In genomic region chr1:9413143-9413876, GRCh38 we compare ENCODE assay signal across 8 cellular contexts.
DNase-seq lines count a peak whose midpoint lies in the region; ATAC-seq and TF ChIP-seq lines count a peak whose summit lies in the region.

No MANE protein-coding gene starts in this region.

- peaks cover 21% of the 10 kb centered on the region for H3K4me1 ChIP-seq in hepatocyte (ENCODE audit: insufficient read depth)

- no peak overlapping the region for H2AFZ ChIP-seq in hepatocyte

- H3K9me3 ChIP-seq in hepatocyte (ENCODE audit: low read depth), result no peaks in the 10 kb centered on the region

- no peaks in the 10 kb centered on the region for H3K79me2 ChIP-seq in hepatocyte

- 44% methylated on average over 15 of the region's 15 CpGs for WGBS in hepatocyte (ENCODE audit: low lambda C conversion rate, missing lambda C conversion rate)

- peak overlapping the region; percentile 81 for H3K27ac ChIP-seq in hepatocyte

- H4K20me1 ChIP-seq in hepatocyte (ENCODE audit: insufficient read depth, poor library complexity, severe bottlenecking), result no peaks in the 10 kb centered on the region

- H3K9me2 ChIP-seq in hepatocyte (replicated peaks; ENCODE audit: insufficient read depth), result no peaks in the 10 kb centered on the region

- peak overlapping the region; percentile 30 for H3K4me2 ChIP-seq in hepatocyte

- no peak for TF ChIP-seq CTCF in hepatocyte (IDR thresholded peaks at IDR 0.05; ENCODE audit: poor library complexity)

- ATAC-seq in GM18867 (IDR thresholded peaks at IDR 0.05; ENCODE audit: unreplicated experiment), result peak; percentile 73
- ATAC-seq in HG02884 (IDR thresholded peaks at IDR 0.05; ENCODE audit: unreplicated experiment), result peak; percentile 53

- no peaks in the 10 kb centered on the region for H3K27me3 ChIP-seq in hepatocyte

- no peaks in the 10 kb centered on the region for H3K36me3 ChIP-seq in hepatocyte (replicated peaks; ENCODE audit: insufficient read depth, low read depth)

- no peak overlapping the region for H3K4me3 ChIP-seq in hepatocyte

- DNase-seq in OCI-M1 (lab: John Stamatoyannopoulos, UW) (peak; percentile 54), hepatocyte (ENCODE audit: low spot score) (peak; percentile 88), NCI-H1417 treated with DMSO at 0.1 percent for 48 hours (lab: John Stamatoyannopoulos, UW) (no peak), NCI-H2196 treated with DMSO at 0.1 percent for 48 hours (lab: John Stamatoyannopoulos, UW; ENCODE audit: unreplicated experiment) (no peak)
- DNase-seq in activated naive CD4-positive, alpha-beta T cell treated with anti-CD3 and anti-CD28 coated beads, Interleukin-2, amount 50 U/mL, for 16 hours, result peak; percentile 61
- peak in 3 of 4 experiments; percentile 27 to 69 (median 47) for DNase-seq in stimulated activated CD4-positive, alpha-beta T cell treated with anti-CD3 and anti-CD28 coated beads, Interleukin-1b, Interleukin-23, amount 100 ng/mL, for 24 hours (ENCODE audit: low read depth in 4 of 4, low spot score in 1 of 4)

Comparison
In these comparisons a context has a peak if more than half of its experiments do, and no peak if none do; other contexts are left out.
1. DNase-seq: peak in OCI-M1 (single experiment), activated naive CD4-positive, alpha-beta T cell treated with anti-CD3 and anti-CD28 coated beads, Interleukin-2, amount 50 U/mL, for 16 hours (single experiment), hepatocyte (single experiment) and stimulated activated CD4-positive, alpha-beta T cell treated with anti-CD3 and anti-CD28 coated beads, Interleukin-1b, Interleukin-23, amount 100 ng/mL, for 24 hours (3 of 4); none in NCI-H1417 treated with DMSO at 0.1 percent for 48 hours (single experiment) and NCI-H2196 treated with DMSO at 0.1 percent for 48 hours (single experiment).